8 cellular contexts compared by ENCODE assay signal in the genomic region with DNA sequence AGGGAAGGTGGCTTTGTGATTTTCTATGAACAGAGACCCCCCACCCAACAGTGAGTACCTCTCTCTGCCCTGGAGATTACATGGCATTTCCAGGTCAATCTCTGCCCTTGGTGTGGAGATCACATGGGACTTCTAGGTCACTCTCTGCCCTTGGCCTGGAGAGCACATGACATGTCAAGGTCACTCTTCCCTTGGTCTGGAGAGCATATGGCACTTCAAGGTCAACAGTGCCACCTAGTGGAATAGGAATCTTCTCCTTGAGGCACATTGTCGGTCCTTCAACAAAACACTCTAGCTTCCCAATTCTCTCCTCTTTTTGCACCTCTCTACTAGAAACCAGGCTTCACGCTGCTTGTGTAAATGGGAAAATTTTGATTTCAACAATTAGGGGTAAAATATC.
DNase-seq lines count a peak whose midpoint lies in the region; ATAC-seq and TF ChIP-seq lines count a peak whose summit lies in the region.

No MANE protein-coding gene starts in this region.

- WGBS in body of pancreas, 2 donors: 76% methylated on average over 2 of the region's 2 CpGs

- H3K9me3 Mint-ChIP-seq in activated T-cell treated with anti-CD3 and anti-CD28 coated beads, Interleukin-2, amount 50 U/mL, for 24 hours: peaks cover 14% of the 10 kb centered on the region

- DNase-seq in ELR (ENCODE audit: low read depth): peak; percentile 61
- DNase-seq in RPMI7951 (ENCODE audit: low read depth): peak; percentile 41
- DNase-seq in glomerular endothelial cell (ENCODE audit: extremely low read depth, low read depth, low spot score): peak; percentile 20
- no peak for DNase-seq in colonic mucosa
- no peak for DNase-seq in body of pancreas
- DNase-seq in activated T-cell treated with anti-CD3 and anti-CD28 coated beads, Interleukin-2, amount 50 U/mL, for 24 hours: no peak

- ATAC-seq in GM19438 (IDR thresholded peaks at IDR 0.05; ENCODE audit: low read depth, unreplicated experiment) (peak; percentile 70), HG03439 (IDR thresholded peaks at IDR 0.05; ENCODE audit: unreplicated experiment) (peak; percentile 83), body of pancreas (no peak)

- H3K36me3 Mint-ChIP-seq in activated T-cell treated with anti-CD3 and anti-CD28 coated beads, Interleukin-2, amount 50 U/mL, for 24 hours (ENCODE audit: low read depth): no peaks in the 10 kb centered on the region

- intact Hi-C loops in colonic mucosa (cut with DNase I) (no loop called here), body of pancreas (cut with DNase I) (no loop called here)

- H3K4me1 Mint-ChIP-seq in activated T-cell treated with anti-CD3 and anti-CD28 coated beads, Interleukin-2, amount 50 U/mL, for 24 hours (ENCODE audit: low read depth): no peaks in the 10 kb centered on the region

- H3K4me1 ChIP-seq in colonic mucosa (no peaks in the 10 kb centered on the region), body of pancreas (no peaks in the 10 kb centered on the region)

- no peak overlapping the region for H3K27ac Mint-ChIP-seq in activated T-cell treated with anti-CD3 and anti-CD28 coated beads, Interleukin-2, amount 50 U/mL, for 24 hours

- TF ChIP-seq POLR2A in body of pancreas (IDR thresholded peaks at IDR 0.05): no peak

- H3K9me3 ChIP-seq in colonic mucosa (no peaks in the 10 kb centered on the region), body of pancreas (peaks cover 0 to 6% (median 0%) of the 10 kb centered on the region in 3 donors)

- no peak overlapping the region for H3K4me3 ChIP-seq in colonic mucosa
- no peak overlapping the region for H3K4me3 ChIP-seq in body of pancreas

- H3K4me3 Mint-ChIP-seq in activated T-cell treated with anti-CD3 and anti-CD28 coated beads, Interleukin-2, amount 50 U/mL, for 24 hours: no peak overlapping the region

- no peaks in the 10 kb centered on the region for H3K27me3 ChIP-seq in colonic mucosa
- no peaks in the 10 kb centered on the region for H3K27me3 ChIP-seq in body of pancreas

- H3K36me3 ChIP-seq in colonic mucosa: no peaks in the 10 kb centered on the region
- no peaks in the 10 kb centered on the region for H3K36me3 ChIP-seq in body of pancreas (replicated peaks in 1 of 2; ENCODE audit: insufficient read depth in 1 of 2, low read depth in 2 of 2)

- no peak overlapping the region for H3K9ac ChIP-seq in colonic mucosa (ENCODE audit: low read depth in 2 of 2, low read length in 2 of 2)

- H3K27ac ChIP-seq in colonic mucosa (no peak overlapping the region), body of pancreas (no peak overlapping the region)

- H3K27me3 Mint-ChIP-seq in activated T-cell treated with anti-CD3 and anti-CD28 coated beads, Interleukin-2, amount 50 U/mL, for 24 hours: no peaks in the 10 kb centered on the region

- no peak for TF ChIP-seq CTCF in colonic mucosa (IDR thresholded peaks at IDR 0.05)
- TF ChIP-seq CTCF in body of pancreas (IDR thresholded peaks at IDR 0.05): no peak

Comparison
In these comparisons a context has a peak if more than half of its experiments do, and no peak if none do; other contexts are left out.
1. DNase-seq: peak in ELR (single experiment), RPMI7951 (single experiment) and glomerular endothelial cell (single experiment); none in colonic mucosa (single experiment), body of pancreas (0 of 4) and activated T-cell treated with anti-CD3 and anti-CD28 coated beads, Interleukin-2, amount 50 U/mL, for 24 hours (single experiment).